Comparison of ENCODE assay signal across 3 cellular contexts in genomic region chr4:939508-939907, GRCh38.
TF ChIP-seq lines count a peak whose summit lies in the region.

No MANE protein-coding gene starts in this region.

TF ChIP-seq in HEK293T, 16 proteins besides CTCF, POLR2A, EP300 and RAD21:
- TF ChIP-seq PKNOX1 (IDR thresholded peaks at IDR 0.05) = peak; percentile 76

TF ChIP-seq in GM12878, 131 proteins besides CTCF, POLR2A, EP300 and RAD21:
- TF ChIP-seq PKNOX1 (IDR thresholded peaks at IDR 0.05) = peak; percentile 25; the same call in 1 of the 2 replicates

TF ChIP-seq in K562, 482 proteins besides CTCF, POLR2A, EP300 and RAD21:
- peak; percentile 68 for TF ChIP-seq PKNOX1 (IDR thresholded peaks at IDR 0.05)
TF ChIP-seq in K562: peak in this region for 1; not testable (repeated sequence) for 481.
